ENCODE assay signal across 15 cellular contexts in the genomic region with DNA sequence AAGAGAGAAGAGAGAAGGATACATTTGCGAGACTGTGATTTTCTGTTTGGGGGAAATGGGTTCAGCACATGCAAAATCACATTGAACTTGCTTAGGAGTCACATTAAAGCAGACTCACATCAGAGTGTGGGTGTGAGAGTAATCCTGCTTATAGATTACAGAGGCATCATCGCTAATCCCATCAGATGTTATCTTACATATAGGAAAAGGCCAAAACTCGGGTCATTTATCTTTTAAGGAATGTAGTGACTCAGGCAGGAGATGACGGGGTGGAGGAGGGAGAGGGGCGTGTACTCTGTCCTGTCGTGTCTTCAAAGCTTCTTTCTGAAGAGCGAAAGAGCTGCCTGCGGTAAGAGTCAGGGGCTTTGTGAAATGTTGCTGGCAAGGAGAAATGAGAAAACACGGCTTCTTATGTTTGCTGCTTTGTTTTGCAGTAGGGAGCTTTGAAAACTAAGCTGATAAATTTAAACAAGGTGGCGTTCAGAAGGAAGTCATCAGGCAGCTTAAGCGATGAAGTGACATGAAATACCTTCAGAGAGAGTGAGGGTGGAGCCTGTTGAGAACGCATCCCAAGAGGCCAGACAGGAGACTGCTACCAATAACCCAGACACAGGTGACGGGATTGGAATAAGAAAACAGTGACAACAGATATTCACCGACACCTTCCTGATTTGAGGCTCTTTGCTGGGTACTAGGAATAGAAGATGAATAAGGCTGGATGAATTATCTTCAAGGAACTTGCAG. TPM values are rescaled to one million over a fixed set of nuclear protein-coding genes. Genes with fewer than 3 reads are reported as not detected.
A peak's percentile ranks its signal among the peaks of the same experiment; 100 is the strongest.
DNase-seq lines count a peak whose midpoint lies in the region; ATAC-seq and TF ChIP-seq lines count a peak whose summit lies in the region.
"Had no signal": no experiment of that assay in that cellular context is flagged by ENCODE, and none has a peak within 500 bp of the region (broad histone marks: within the 10 kb centered on the region; RNA-seq: fewer than 3 reads in every experiment).

No MANE protein-coding gene starts in this region.

- peak overlapping the region; percentile 6 for H3K4me3 ChIP-seq in A673 (ENCODE audit: low read depth, low read length, poor library complexity, severe bottlenecking)
- H3K4me3 ChIP-seq in HEK293 (ENCODE audit: low read depth, low read length): peak overlapping the region; percentile 13
- H3K4me3 ChIP-seq: BLaER1, uterus had no signal

- H3K36me3 Mint-ChIP-seq in activated T-helper 17 cell treated with anti-CD3 and anti-CD28 coated beads, Interleukin-2, amount 50 U/mL, for 72 hours (ENCODE audit: low read depth): no peaks in the 10 kb centered on the region

- peaks cover 7% of the 10 kb centered on the region for H3K4me1 ChIP-seq in A673 (ENCODE audit: insufficient read depth, low read length, poor library complexity, severe bottlenecking)
- no peaks in the 10 kb centered on the region for H3K4me1 ChIP-seq in HEK293 (ENCODE audit: control insufficient read depth, insufficient read depth, low read length)
- H3K4me1 ChIP-seq: BLaER1, uterus had no signal

- H3K4me3 Mint-ChIP-seq in activated T-helper 17 cell treated with anti-CD3 and anti-CD28 coated beads, Interleukin-2, amount 50 U/mL, for 72 hours: peak overlapping the region; percentile 7

- DNase-seq in A673 (ENCODE audit: low spot score) (peak; percentile 80), iPS-NIHi7 (ENCODE audit: extremely low spot score) (peak; percentile 49), GOT3 (lab: John Stamatoyannopoulos, UW) (no peak), T-helper 2 cell (no peak), KG1 (lab: John Stamatoyannopoulos, UW) (no peak)
- no peak for DNase-seq in activated CD8-positive, alpha-beta memory T cell treated with anti-CD3 and anti-CD28 coated beads for 24 hours
- DNase-seq: activated T-cell treated with anti-CD3 and anti-CD28 coated beads for 4 hours, cortex of kidney, NCI-H510A, occipital lobe, T-helper 1 cell, uterus had no signal

- no peak for TF ChIP-seq CTCF in A673 (conservative IDR thresholded peaks at IDR 0.05; ENCODE audit: low read depth, low read length)
- TF ChIP-seq CTCF in HEK293 (tag by site-specific recombination; IDR thresholded peaks at IDR 0.05): no peak

- ATAC-seq in activated T-helper 17 cell treated with anti-CD3 and anti-CD28 coated beads, Interleukin-2, amount 50 U/mL, for 72 hours (replicated peaks): no peak

- H3K9me3 ChIP-seq in A673 (ENCODE audit: low read depth, low read length, poor library complexity, severe bottlenecking) (no peaks in the 10 kb centered on the region), HEK293 (ENCODE audit: control insufficient read depth, insufficient read depth, low read depth, low read length) (no peaks in the 10 kb centered on the region)
- H3K9me3 ChIP-seq: BLaER1, uterus had no signal

- H3K27me3 Mint-ChIP-seq in activated T-helper 17 cell treated with anti-CD3 and anti-CD28 coated beads, Interleukin-2, amount 50 U/mL, for 72 hours: no peaks in the 10 kb centered on the region

- no peak overlapping the region for H3K27ac ChIP-seq in A673 (ENCODE audit: low read depth, low read length, poor library complexity, severe bottlenecking)
- H3K27ac ChIP-seq in HEK293 (ENCODE audit: extremely low read depth, low read depth, low read length): no peak overlapping the region
- H3K27ac ChIP-seq: BLaER1, uterus had no signal

- no peaks in the 10 kb centered on the region for H3K36me3 ChIP-seq in A673 (ENCODE audit: insufficient read depth, low read length, poor library complexity, severe bottlenecking)
- no peaks in the 10 kb centered on the region for H3K36me3 ChIP-seq in HEK293 (ENCODE audit: control insufficient read depth in 2 of 2, insufficient read depth in 1 of 2, low read length in 2 of 2)
- H3K36me3 ChIP-seq: BLaER1, uterus had no signal

- no peaks in the 10 kb centered on the region for H3K27me3 ChIP-seq in A673 (replicated peaks; ENCODE audit: insufficient read depth, low read depth, low read length, poor library complexity)
- H3K27me3 ChIP-seq: BLaER1, uterus had no signal

- peak overlapping the region; percentile 17 for H3K27ac Mint-ChIP-seq in activated T-helper 17 cell treated with anti-CD3 and anti-CD28 coated beads, Interleukin-2, amount 50 U/mL, for 72 hours

- BruUV-seq in A673 (replicated peaks; lab: Mats Ljungman, UMichigan): no TSS peak

- CTCF ChIA-PET in A673 (lab: Charles Lee) (no interaction called here), HEK293 (lab: Yijun Ruan, JAX) (interaction anchor here (0.7 kb wide), 1 partner anchor 31 kb away, joined by 3 read pairs; no protein-coding TSS in a partner anchor)

- H3K4me1 Mint-ChIP-seq in activated T-helper 17 cell treated with anti-CD3 and anti-CD28 coated beads, Interleukin-2, amount 50 U/mL, for 72 hours: no peaks in the 10 kb centered on the region

- POLR2A ChIA-PET in A673 (lab: Charles Lee; ENCODE audit: low non-redundant PET) (no interaction called here), HEK293 (lab: Yijun Ruan, JAX) (interaction anchor here (1.3 to 1.5 kb wide), 2 partner anchors 21 to 25 kb away, joined by 3 to 4 read pairs; no protein-coding TSS in a partner anchor)

- H3K9me3 Mint-ChIP-seq in activated T-helper 17 cell treated with anti-CD3 and anti-CD28 coated beads, Interleukin-2, amount 50 U/mL, for 72 hours: no peaks in the 10 kb centered on the region

- intact Hi-C loops in A673 (cut with micrococcal nuclease; ENCODE audit: unreplicated experiment): no loop called here

TF ChIP-seq in HEK293, 187 proteins besides CTCF, POLR2A, EP300 and RAD21 (continues in another document):
- TF ChIP-seq, protein P1, sequence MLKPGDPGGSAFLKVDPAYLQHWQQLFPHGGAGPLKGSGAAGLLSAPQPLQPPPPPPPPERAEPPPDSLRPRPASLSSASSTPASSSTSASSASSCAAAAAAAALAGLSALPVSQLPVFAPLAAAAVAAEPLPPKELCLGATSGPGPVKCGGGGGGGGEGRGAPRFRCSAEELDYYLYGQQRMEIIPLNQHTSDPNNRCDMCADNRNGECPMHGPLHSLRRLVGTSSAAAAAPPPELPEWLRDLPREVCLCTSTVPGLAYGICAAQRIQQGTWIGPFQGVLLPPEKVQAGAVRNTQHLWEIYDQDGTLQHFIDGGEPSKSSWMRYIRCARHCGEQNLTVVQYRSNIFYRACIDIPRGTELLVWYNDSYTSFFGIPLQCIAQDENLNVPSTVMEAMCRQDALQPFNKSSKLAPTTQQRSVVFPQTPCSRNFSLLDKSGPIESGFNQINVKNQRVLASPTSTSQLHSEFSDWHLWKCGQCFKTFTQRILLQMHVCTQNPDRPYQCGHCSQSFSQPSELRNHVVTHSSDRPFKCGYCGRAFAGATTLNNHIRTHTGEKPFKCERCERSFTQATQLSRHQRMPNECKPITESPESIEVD (tag by site-specific recombination; IDR thresholded peaks at IDR 0.05): no peak
- TF ChIP-seq, protein P2, sequence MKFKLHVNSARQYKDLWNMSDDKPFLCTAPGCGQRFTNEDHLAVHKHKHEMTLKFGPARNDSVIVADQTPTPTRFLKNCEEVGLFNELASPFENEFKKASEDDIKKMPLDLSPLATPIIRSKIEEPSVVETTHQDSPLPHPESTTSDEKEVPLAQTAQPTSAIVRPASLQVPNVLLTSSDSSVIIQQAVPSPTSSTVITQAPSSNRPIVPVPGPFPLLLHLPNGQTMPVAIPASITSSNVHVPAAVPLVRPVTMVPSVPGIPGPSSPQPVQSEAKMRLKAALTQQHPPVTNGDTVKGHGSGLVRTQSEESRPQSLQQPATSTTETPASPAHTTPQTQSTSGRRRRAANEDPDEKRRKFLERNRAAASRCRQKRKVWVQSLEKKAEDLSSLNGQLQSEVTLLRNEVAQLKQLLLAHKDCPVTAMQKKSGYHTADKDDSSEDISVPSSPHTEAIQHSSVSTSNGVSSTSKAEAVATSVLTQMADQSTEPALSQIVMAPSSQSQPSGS (tag by site-specific recombination; IDR thresholded peaks at IDR 0.05; ENCODE audit: low read depth): no peak
- TF ChIP-seq BCL11B (tag by site-specific recombination; IDR thresholded peaks at IDR 0.05; ENCODE audit: low read depth): no peak
- no peak for TF ChIP-seq ZNF19 (tag by site-specific recombination; IDR thresholded peaks at IDR 0.05; ENCODE audit: low read depth)
- TF ChIP-seq PRDM1 (tag by site-specific recombination; IDR thresholded peaks at IDR 0.05): 0 out of 2 replicates have a peak, but pooled peaks have one; percentile 8
- TF ChIP-seq ZNF510 (tag by site-specific recombination; IDR thresholded peaks at IDR 0.05; ENCODE audit: insufficient replicate concordance): no peak
- TF ChIP-seq ZNF580 (tag by site-specific recombination; IDR thresholded peaks at IDR 0.05): no peak
- TF ChIP-seq ZNF302 (tag by site-specific recombination; IDR thresholded peaks at IDR 0.05; ENCODE audit: low read depth): no peak
- 0 out of 2 replicates have a peak, but pooled peaks have one; percentile 16 for TF ChIP-seq KLF9 (tag by site-specific recombination; IDR thresholded peaks at IDR 0.05; ENCODE audit: low read depth)
- no peak for TF ChIP-seq ZNF140 (tag by site-specific recombination; IDR thresholded peaks at IDR 0.05)

RNA-seq across cellular contexts. Expression of gene C11orf16, which starts 2.2 kb away (rescaled TPM):
- not detected in 2 replicates for total RNA-seq in A673 (2021)
- not detected for total RNA-seq in activated T-helper 17 cell treated with anti-CD3 and anti-CD28 coated beads, Interleukin-2, amount 50 U/mL, for 72 hours
- total RNA-seq: occipital lobe had no signal

RNA-seq across cellular contexts. Expression of gene ASCL3, which starts 7.9 kb away (rescaled TPM):
- not detected in 2 replicates for total RNA-seq in A673 (2021)
- not detected for total RNA-seq in activated T-helper 17 cell treated with anti-CD3 and anti-CD28 coated beads, Interleukin-2, amount 50 U/mL, for 72 hours
- total RNA-seq: occipital lobe, uterus had no signal

RNA-seq across cellular contexts. Expression of gene AKIP1, which starts 23.9 kb away (rescaled TPM):
- 26.7 and 28.9 TPM in 2 replicates for total RNA-seq in A673 (2021)
- 10 to 100 TPM; 25.6 to 31.9 TPM for total RNA-seq in activated T-helper 17 cell treated with anti-CD3 and anti-CD28 coated beads, Interleukin-2, amount 50 U/mL, for 72 hours

RNA-seq across cellular contexts. Expression of gene TMEM9B, which starts 29.3 kb away (rescaled TPM):
- total RNA-seq in A673 (2021): 9.1 and 11.3 TPM in 2 replicates
- total RNA-seq in activated T-helper 17 cell treated with anti-CD3 and anti-CD28 coated beads, Interleukin-2, amount 50 U/mL, for 72 hours: 10 to 100 TPM; 15.0 to 24.3 TPM

Comparison
In these comparisons a context has a peak if more than half of its experiments do, and no peak if none do; other contexts are left out.
1. DNase-seq: peak in A673 (single experiment) and iPS-NIHi7 (single experiment); none in GOT3 (single experiment), T-helper 2 cell (0 of 5), activated CD8-positive, alpha-beta memory T cell treated with anti-CD3 and anti-CD28 coated beads for 24 hours (single experiment) and KG1 (single experiment).